16 cellular contexts compared by ENCODE assay signal in the genomic region with DNA sequence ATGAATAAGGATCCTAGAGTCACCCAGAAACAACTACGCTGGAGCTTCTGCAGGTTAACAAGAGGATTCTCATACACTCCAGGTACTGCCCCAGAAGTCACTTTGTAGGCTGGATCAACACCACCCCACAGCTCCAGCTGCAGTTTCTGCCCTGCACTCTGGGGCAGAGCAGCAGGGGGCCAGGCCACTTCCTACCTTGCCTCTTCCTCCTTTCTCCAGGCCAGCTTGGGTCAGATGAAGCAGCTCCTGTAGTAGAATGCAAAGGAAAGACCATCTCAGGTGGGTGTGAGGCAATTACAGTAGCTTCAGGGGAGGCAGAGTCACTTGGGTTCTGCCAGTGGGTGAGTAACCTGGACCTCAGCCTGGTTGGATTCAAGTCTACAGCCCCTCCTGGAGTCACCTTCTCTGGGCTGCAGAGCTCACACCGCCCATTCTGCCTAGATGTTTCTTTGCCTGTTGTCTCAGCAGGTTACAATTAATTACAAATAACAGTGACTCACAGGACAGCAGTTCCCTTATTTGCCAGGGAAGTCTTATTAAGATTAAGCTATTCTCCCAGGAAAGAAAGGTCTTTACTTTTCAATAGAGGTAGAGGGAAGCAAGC. TPM values are rescaled to one million over a fixed set of nuclear protein-coding genes. Genes with fewer than 3 reads are reported as not detected.
DNase-seq lines count a peak whose midpoint lies in the region; ATAC-seq, FAIRE-seq and TF ChIP-seq lines count a peak whose summit lies in the region.
"Had no signal": no experiment of that assay in that cellular context is flagged by ENCODE, and none has a peak within 500 bp of the region (broad histone marks: within the 10 kb centered on the region; RNA-seq: fewer than 3 reads in every experiment).

No MANE protein-coding gene starts in this region.

- no peaks in the 10 kb centered on the region for H3K9me3 Mint-ChIP-seq in stimulated activated memory B cell treated with anti-CD40 and anti-IgM and Interleukin-4, amounts not matched to agents 10 μg/mL and 1 μg/mL and 100 μg/mL, for 72 hours
- peaks cover 0 to 1% (median 0%) of the 10 kb centered on the region in 8 donors for H3K9me3 Mint-ChIP-seq in CD4-positive, alpha-beta memory T cell
- H3K9me3 Mint-ChIP-seq: activated naive CD8-positive, alpha-beta T cell treated with anti-CD3 and anti-CD28 coated beads, Interleukin-2, amount 10 ng/mL, durations not matched to agents 7 days and 5 days; activated T-cell treated with anti-CD3 and anti-CD28 coated beads, Interleukin-2, amount 50 U/mL, for 24 hours; central memory CD8-positive, alpha-beta T cell; neural crest cell had no signal

- no peak overlapping the region for H3K9ac ChIP-seq in K562 (ENCODE audit: insufficient read depth in 1 of 2, low read depth in 2 of 2, low read length in 2 of 2)

- POLR2A ChIA-PET in K562 (lab: Yijun Ruan, JAX) = no interaction called here
- POLR2A ChIA-PET in CD4-positive, alpha-beta memory T cell (lab: Charles Lee; ENCODE audit: partially characterized antibody) = no interaction called here

- BruUV-seq in K562 (replicated peaks; lab: Mats Ljungman, UMichigan) = no TSS peak

- no peaks in the 10 kb centered on the region for H3K9me1 ChIP-seq in K562 (ENCODE audit: control insufficient read depth, insufficient read depth, low read length)

- 0 out of 5 replicates have a peak, but pooled peaks cover 0 to 8% of the 10 kb centered on the region in 2 experiments for H3K27me3 ChIP-seq in K562 (ENCODE audit: control insufficient read depth in 2 of 2, insufficient read depth in 2 of 2, low read length in 2 of 2)
- no peaks in the 10 kb centered on the region for H3K27me3 ChIP-seq in CD4-positive, alpha-beta memory T cell (ENCODE audit: insufficient read depth, low read length)

- TF ChIP-seq RAD21 in K562 (CRISPR knock-in tag; conservative IDR thresholded peaks at IDR 0.05 in 1 of 2, IDR thresholded peaks at IDR 0.05 in 1 of 2) = no peak

- no peak for TF ChIP-seq POLR2A in K562 (conservative IDR thresholded peaks at IDR 0.05)

- in situ Hi-C loops in K562 (cut with MboI) = no loop called here

- DNase-seq in activated CD8-positive, alpha-beta memory T cell treated with anti-CD3 and anti-CD28 coated beads for 24 hours = peak; percentile 41
- DNase-seq in activated CD8-positive, alpha-beta memory T cell treated with anti-CD3 and anti-CD28 coated beads, Interleukin-2, amount 50 U/mL, for 4 hours = no peak
- peak; percentile 72 for DNase-seq in M059J (ENCODE audit: low read depth)
- no peak for DNase-seq in K562 (ENCODE audit: extremely low read depth in 1 of 4, low spot score in 3 of 4)
- no peak for DNase-seq in CD4-positive, alpha-beta memory T cell
- DNase-seq in COLO668 (lab: John Stamatoyannopoulos, UW; ENCODE audit: unreplicated experiment) = no peak
- DNase-seq: activated CD4-positive, alpha-beta T cell treated with anti-CD3 and anti-CD28 coated beads for 48 hours; activated naive CD8-positive, alpha-beta T cell treated with anti-CD3 and anti-CD28 coated beads, Interleukin-2, amount 10 ng/mL, durations not matched to agents 7 days and 5 days; activated T-cell treated with anti-CD3 and anti-CD28 coated beads, Interleukin-2, amount 50 U/mL, for 24 hours; Caco-2 had no signal

- H3K79me2 ChIP-seq in K562 (ENCODE audit: control insufficient read depth, insufficient read depth, low read length) = no peaks in the 10 kb centered on the region

- no peak for FAIRE-seq in K562 (lab: Jason Lieb, UNC)
- FAIRE-seq: endothelial cell of umbilical vein, H54 had no signal

- H3K4me3 Mint-ChIP-seq in stimulated activated memory B cell treated with anti-CD40 and anti-IgM and Interleukin-4, amounts not matched to agents 10 μg/mL and 1 μg/mL and 100 μg/mL, for 72 hours = no peak overlapping the region
- H3K4me3 Mint-ChIP-seq in CD4-positive, alpha-beta memory T cell = no peak overlapping the region
- H3K4me3 Mint-ChIP-seq: activated naive CD8-positive, alpha-beta T cell treated with anti-CD3 and anti-CD28 coated beads, Interleukin-2, amount 10 ng/mL, durations not matched to agents 7 days and 5 days; activated T-cell treated with anti-CD3 and anti-CD28 coated beads, Interleukin-2, amount 50 U/mL, for 24 hours; central memory CD8-positive, alpha-beta T cell; neural crest cell had no signal

- WGBS in K562 (ENCODE audit: insufficient coverage, low coverage, missing lambda C conversion rate) = 33% methylated on average over 2 of the region's 2 CpGs

- no peak overlapping the region for H3K4me2 ChIP-seq in K562 (ENCODE audit: insufficient read depth, low read length)

- H4K20me1 ChIP-seq in K562 (replicated peaks; ENCODE audit: control insufficient read depth, insufficient read depth, low read length) = no peaks in the 10 kb centered on the region

- peaks cover 80% of the 10 kb centered on the region for H3K4me1 Mint-ChIP-seq in stimulated activated memory B cell treated with anti-CD40 and anti-IgM and Interleukin-4, amounts not matched to agents 10 μg/mL and 1 μg/mL and 100 μg/mL, for 72 hours
- peaks cover 7 to 23% (median 14%) of the 10 kb centered on the region in 4 donors for H3K4me1 Mint-ChIP-seq in CD4-positive, alpha-beta memory T cell

- H3K36me3 ChIP-seq in K562 (ENCODE audit: control insufficient read depth, insufficient read depth, low read length) = no peaks in the 10 kb centered on the region
- H3K36me3 ChIP-seq in CD4-positive, alpha-beta memory T cell (ENCODE audit: insufficient read depth, low read length) = no peaks in the 10 kb centered on the region

- intact Hi-C loops in K562 (cut with micrococcal nuclease) = no loop called here
- intact Hi-C loops in CD4-positive, alpha-beta memory T cell (cut with micrococcal nuclease) = no loop called here

- CTCF ChIA-PET in K562 (lab: Yijun Ruan, JAX; ENCODE audit: low intra/inter-chr PET ratio) = no interaction called here
- CTCF ChIA-PET in CD4-positive, alpha-beta memory T cell (lab: Charles Lee; ENCODE audit: partially characterized antibody) = no interaction called here

- no peaks in the 10 kb centered on the region for H3K9me3 ChIP-seq in K562 (replicated peaks; ENCODE audit: control insufficient read depth, insufficient read depth, low read depth, low read length)
- H3K9me3 ChIP-seq in CD4-positive, alpha-beta memory T cell (ENCODE audit: control insufficient read depth in 1 of 2, low read length in 2 of 2) = no peaks in the 10 kb centered on the region
- H3K9me3 ChIP-seq: Caco-2 had no signal

- no peaks in the 10 kb centered on the region for H3K36me3 Mint-ChIP-seq in stimulated activated memory B cell treated with anti-CD40 and anti-IgM and Interleukin-4, amounts not matched to agents 10 μg/mL and 1 μg/mL and 100 μg/mL, for 72 hours
- no peaks in the 10 kb centered on the region for H3K36me3 Mint-ChIP-seq in CD4-positive, alpha-beta memory T cell
- H3K36me3 Mint-ChIP-seq: activated naive CD8-positive, alpha-beta T cell treated with anti-CD3 and anti-CD28 coated beads, Interleukin-2, amount 10 ng/mL, durations not matched to agents 7 days and 5 days had no signal

- TF ChIP-seq CTCF in K562 (IDR thresholded peaks at IDR 0.05 in 2 of 3, conservative IDR thresholded peaks at IDR 0.05 in 1 of 3; ENCODE audit: insufficient read depth in 2 of 3, low read depth in 1 of 3, low read length in 3 of 3) = no peak

- no peak overlapping the region for H2AFZ ChIP-seq in K562 (ENCODE audit: low read depth, low read length)

- peaks cover 0 to 16% of the 10 kb centered on the region in 2 experiments; a peak in 3 of 5 replicates for H3K4me1 ChIP-seq in K562 (replicated peaks in 1 of 2; ENCODE audit: control insufficient read depth in 2 of 2, insufficient read depth in 2 of 2, low read length in 2 of 2)
- H3K4me1 ChIP-seq in CD4-positive, alpha-beta memory T cell (ENCODE audit: insufficient read depth, low read length) = peaks cover 17% of the 10 kb centered on the region

- H3K27ac ChIP-seq in K562 (ENCODE audit: extremely low read depth, low read depth, low read length) = no peak overlapping the region
- H3K27ac ChIP-seq in CD4-positive, alpha-beta memory T cell (ENCODE audit: low read depth, low read length) = no peak overlapping the region

- ATAC-seq in K562 (no peak), GM21367 (IDR thresholded peaks at IDR 0.05; ENCODE audit: unreplicated experiment) (no peak)
- no peak for ATAC-seq in stimulated activated memory B cell treated with anti-CD40 and anti-IgM and Interleukin-4, amounts not matched to agents 10 μg/mL and 1 μg/mL and 100 μg/mL, for 72 hours

- H3K27ac Mint-ChIP-seq in stimulated activated memory B cell treated with anti-CD40 and anti-IgM and Interleukin-4, amounts not matched to agents 10 μg/mL and 1 μg/mL and 100 μg/mL, for 72 hours = peak overlapping the region; percentile 91
- no peak overlapping the region for H3K27ac Mint-ChIP-seq in CD4-positive, alpha-beta memory T cell
- H3K27ac Mint-ChIP-seq: activated naive CD8-positive, alpha-beta T cell treated with anti-CD3 and anti-CD28 coated beads, Interleukin-2, amount 10 ng/mL, durations not matched to agents 7 days and 5 days; activated T-cell treated with anti-CD3 and anti-CD28 coated beads, Interleukin-2, amount 50 U/mL, for 24 hours had no signal

- TF ChIP-seq EP300 in K562 (IDR thresholded peaks at IDR 0.05; ENCODE audit: low read length) = no peak

- no peaks in the 10 kb centered on the region for H3K27me3 Mint-ChIP-seq in stimulated activated memory B cell treated with anti-CD40 and anti-IgM and Interleukin-4, amounts not matched to agents 10 μg/mL and 1 μg/mL and 100 μg/mL, for 72 hours
- no peaks in the 10 kb centered on the region for H3K27me3 Mint-ChIP-seq in CD4-positive, alpha-beta memory T cell
- H3K27me3 Mint-ChIP-seq: central memory CD8-positive, alpha-beta T cell had no signal

- H3K4me3 ChIP-seq in K562 = no peak overlapping the region
- no peak overlapping the region for H3K4me3 ChIP-seq in CD4-positive, alpha-beta memory T cell (ENCODE audit: low read length in 2 of 2)

RNA-seq across cellular contexts. Expression of a gene that starts 24.4 kb away (rescaled TPM):
- total RNA-seq in M059J (2014; rRNA removed; shearing (Covaris generic)) = 52.4 and 72.2 TPM in 2 replicates
- total RNA-seq in K562 (2011; cell fraction: chromatin; rRNA removed; ENCODE audit: low replicate concordance) = 0.93 and 1.4 TPM in 2 replicates
- total RNA-seq in K562 (2011; cell fraction: nucleolus; rRNA removed) = 1.2 and 1.3 TPM in 2 replicates
- total RNA-seq in K562 (2011; cell fraction: nucleoplasm; rRNA removed) = 0.73 and 1.5 TPM in 2 replicates
- total RNA-seq in K562 (2014; rRNA removed) (2.8 and 4.2 TPM in 2 replicates), K562 (2014; rRNA removed; fragmentation: Illumina TruSeq; extraction: Trizol) (4.8 and 6.9 TPM in 2 replicates), K562 (2015; rRNA removed; fragmentation: Illumina TruSeq; extraction: Trizol) (2.1 and 2.8 TPM in 2 replicates), K562 (2021) (3.6 and 3.8 TPM in 2 replicates)
- polyA plus RNA-seq in K562 (2011; rRNA removed) (1.8 and 2.0 TPM in 2 replicates), K562 (2014; fragmentation: Illumina TruSeq; extraction: Trizol) (3.2 and 3.6 TPM in 2 replicates), K562 (2014; fragmentation: Nextera tagmentation; extraction: Ambion mirVana) (1 to 10 TPM; 5.4 to 6.3 TPM), K562 (2014; rRNA removed) (4.0 and 5.4 TPM in 2 replicates)
- 0.75 and 1.1 TPM in 2 replicates for polyA plus RNA-seq in K562 (2011; cell fraction: cytosol; rRNA removed)
- polyA plus RNA-seq in K562 (2011; cell fraction: nucleus; rRNA removed) = 0.97 and 1.2 TPM in 2 replicates
- polyA plus RNA-seq in K562 (2012) = 1.4 and 2.7 TPM in 2 replicates
- polyA minus RNA-seq in K562 (2011; rRNA and poly(A)+ RNA removed) = 0.60 and 1.4 TPM in 2 replicates
- polyA minus RNA-seq in K562 (2011; cell fraction: cytosol; rRNA and poly(A)+ RNA removed) = 0.57 and 3.0 TPM in 2 replicates
- polyA minus RNA-seq in K562 (2011; cell fraction: nucleus; rRNA and poly(A)+ RNA removed) = 0.67 and 2.1 TPM in 2 replicates
- 1 to 10 TPM; 1.0 to 1.2 TPM for total RNA-seq in CD4-positive, alpha-beta memory T cell
- polyA plus RNA-seq in CD4-positive, alpha-beta memory T cell = under 1 TPM; 0.39 to 0.49 TPM

Comparison
In these comparisons a context has a peak if more than half of its experiments do, and no peak if none do; other contexts are left out.
1. DNase-seq: peak in activated CD8-positive, alpha-beta memory T cell treated with anti-CD3 and anti-CD28 coated beads for 24 hours (single experiment) and M059J (single experiment); none in activated CD8-positive, alpha-beta memory T cell treated with anti-CD3 and anti-CD28 coated beads, Interleukin-2, amount 50 U/mL, for 4 hours (single experiment), K562 (0 of 4), CD4-positive, alpha-beta memory T cell (0 of 5) and COLO668 (single experiment).